ENCODE assay signal across 1 cellular context in genomic region chr19:40797963-40798222, GRCh38.
TF ChIP-seq lines count a peak whose summit lies in the region.

No MANE protein-coding gene starts in this region.

TF ChIP-seq in endothelial cell of umbilical vein, 7 proteins besides CTCF, POLR2A, EP300 and RAD21:
- TF ChIP-seq EZH2 (IDR thresholded peaks at IDR 0.05; ENCODE audit: borderline replicate concordance, low read depth, low read length, severe bottlenecking) (no peak), FOS (IDR thresholded peaks at IDR 0.05; ENCODE audit: borderline replicate concordance, insufficient read depth, low read length) (no peak), GATA2 (IDR thresholded peaks at IDR 0.05; ENCODE audit: insufficient read depth, insufficient read length, low read depth, low read length) (no peak), MAX (IDR thresholded peaks at IDR 0.05; ENCODE audit: insufficient read depth, insufficient read length) (no peak), JUN (IDR thresholded peaks at IDR 0.05; ENCODE audit: borderline replicate concordance, insufficient read depth, insufficient read length, low read depth) (no peak), MYC (IDR thresholded peaks at IDR 0.05; ENCODE audit: low read depth, low read length) (no peak), POLR2AphosphoS5 (IDR thresholded peaks at IDR 0.05; ENCODE audit: insufficient read depth, low read depth, low read length) (no peak)
